ENCODE assay signal across 1 cellular context in genomic region chr9:95090871-95091573, GRCh38.
A peak's percentile ranks its signal among the peaks of the same experiment; 100 is the strongest.
TF ChIP-seq lines count a peak whose summit lies in the region.

No MANE protein-coding gene starts in this region.

TF ChIP-seq in Ishikawa, 13 proteins besides CTCF, POLR2A, EP300 and RAD21 (continued from another document):
- no peak for TF ChIP-seq REST (IDR thresholded peaks at IDR 0.05; ENCODE audit: low read depth)
- no peak for TF ChIP-seq CEBPB (IDR thresholded peaks at IDR 0.05)
- no peak for TF ChIP-seq FOXM1 (IDR thresholded peaks at IDR 0.05; ENCODE audit: borderline replicate concordance, low read depth)
- TF ChIP-seq YY1 (IDR thresholded peaks at IDR 0.05; ENCODE audit: low read depth) = no peak
- TF ChIP-seq TAF1 (IDR thresholded peaks at IDR 0.05; ENCODE audit: low read depth) = no peak
- TF ChIP-seq USF1 (IDR thresholded peaks at IDR 0.05) = no peak
- TF ChIP-seq TEAD4 (IDR thresholded peaks at IDR 0.05) = no peak
- TF ChIP-seq EGR1 (IDR thresholded peaks at IDR 0.05) = no peak
- TF ChIP-seq CREB1 (IDR thresholded peaks at IDR 0.05; ENCODE audit: low read depth) = no peak
- TF ChIP-seq ZBTB7A (IDR thresholded peaks at IDR 0.05; ENCODE audit: low read depth) = peak; percentile 61; the same call in 1 of the 2 replicates
